ENCODE assay signal across 8 cellular contexts in genomic region chr2:101150306-101151140, GRCh38. TPM values are rescaled to one million over a fixed set of nuclear protein-coding genes. Genes with fewer than 3 reads are reported as not detected.
DNase-seq lines count a peak whose midpoint lies in the region; ATAC-seq and TF ChIP-seq lines count a peak whose summit lies in the region.

No MANE protein-coding gene starts in this region.

- peak overlapping the region; percentile 63 for H3K27ac Mint-ChIP-seq in glutamatergic neuron (ENCODE audit: unreplicated experiment)

- no peaks in the 10 kb centered on the region for H3K36me3 ChIP-seq in ovary

- peaks cover 2% of the 10 kb centered on the region for H3K27me3 Mint-ChIP-seq in activated T-cell treated with anti-CD3 and anti-CD28 coated beads, Interleukin-2, amount 50 U/mL, for 4 hours (ENCODE audit: low read depth)
- H3K27me3 Mint-ChIP-seq in glutamatergic neuron (ENCODE audit: unreplicated experiment): peaks cover 4% of the 10 kb centered on the region

- no peaks in the 10 kb centered on the region for H3K9me3 ChIP-seq in ovary

- in situ Hi-C loops in KBM-7 (cut with MboI; ENCODE audit: low pct_unique_long_range_greater_than_20kb, low sequenced_read_pairs): loop anchor here (10.0 to 25.0 kb wide), 2 partner anchors 126 to 538 kb away; no protein-coding TSS in a partner anchor

- no peaks in the 10 kb centered on the region for H3K27me3 ChIP-seq in ovary

- no peak for TF ChIP-seq POLR2A in ovary (IDR thresholded peaks at IDR 0.05)

- peak overlapping the region; percentile 69 for H3K4me3 Mint-ChIP-seq in activated T-cell treated with anti-CD3 and anti-CD28 coated beads, Interleukin-2, amount 50 U/mL, for 4 hours
- peak overlapping the region; percentile 83 for H3K4me3 Mint-ChIP-seq in glutamatergic neuron (ENCODE audit: unreplicated experiment)

- H3K4me3 ChIP-seq in AG04449 (ENCODE audit: low read depth, low read length): peak overlapping the region; percentile 54
- H3K4me3 ChIP-seq in ovary: peak overlapping the region; percentile 76

- ATAC-seq in GM18907 (IDR thresholded peaks at IDR 0.05; ENCODE audit: unreplicated experiment) (peak; percentile 29), GM21717 (IDR thresholded peaks at IDR 0.05; ENCODE audit: unreplicated experiment) (no peak)
- ATAC-seq in activated T-cell treated with anti-CD3 and anti-CD28 coated beads, Interleukin-2, amount 50 U/mL, for 4 hours: peak; percentile 32 to 39

- CTCF ChIA-PET in AG04449 (lab: Yijun Ruan, JAX): interaction anchor here (1.1 to 5.0 kb wide), 5 partner anchors 36 to 543 kb away, joined by 3 to 35 read pairs (median 3); no protein-coding TSS in a partner anchor

- no peak for TF ChIP-seq CTCF in AG04449 (IDR thresholded peaks at IDR 0.05; ENCODE audit: insufficient read depth, low read length, missing control alignments)
- no peak for TF ChIP-seq CTCF in glutamatergic neuron (IDR thresholded peaks at IDR 0.05; ENCODE audit: partially characterized antibody, unreplicated experiment)
- no peak for TF ChIP-seq CTCF in ovary (IDR thresholded peaks at IDR 0.05)

- no peaks in the 10 kb centered on the region for H3K9me3 Mint-ChIP-seq in activated T-cell treated with anti-CD3 and anti-CD28 coated beads, Interleukin-2, amount 50 U/mL, for 4 hours
- H3K9me3 Mint-ChIP-seq in glutamatergic neuron (ENCODE audit: unreplicated experiment): peaks cover 6% of the 10 kb centered on the region

- TF ChIP-seq EP300 in ovary (IDR thresholded peaks at IDR 0.05): no peak

- 1 to 3% (median 2%) methylated on average over 51 to 76 of the region's 76 CpGs for WGBS in ovary, 3 donors

- peak overlapping the region; percentile 36 to 79 for H3K27ac ChIP-seq in ovary

- POLR2A ChIA-PET in AG04449 (lab: Yijun Ruan, JAX): no interaction called here

- H3K4me1 ChIP-seq in ovary (ENCODE audit: insufficient read depth): peaks cover 15% of the 10 kb centered on the region

- no peak for DNase-seq in AG04449 (ENCODE audit: low read depth, low spot score)
- DNase-seq in KBM-7: peak; percentile 44
- no peak for DNase-seq in activated T-cell treated with anti-CD3 and anti-CD28 coated beads, Interleukin-2, amount 50 U/mL, for 4 hours
- DNase-seq in glutamatergic neuron: peak; percentile 57
- DNase-seq in ovary: peak; percentile 29 to 63 (median 44)
- no peak for DNase-seq in DMS153 (lab: John Stamatoyannopoulos, UW)

- H3K4me1 Mint-ChIP-seq in activated T-cell treated with anti-CD3 and anti-CD28 coated beads, Interleukin-2, amount 50 U/mL, for 4 hours (ENCODE audit: low read depth): peaks cover 26% of the 10 kb centered on the region
- peaks cover 38% of the 10 kb centered on the region for H3K4me1 Mint-ChIP-seq in glutamatergic neuron (ENCODE audit: low read depth, unreplicated experiment)

- no peaks in the 10 kb centered on the region for H3K36me3 Mint-ChIP-seq in activated T-cell treated with anti-CD3 and anti-CD28 coated beads, Interleukin-2, amount 50 U/mL, for 4 hours (ENCODE audit: insufficient read depth)
- no peaks in the 10 kb centered on the region for H3K36me3 Mint-ChIP-seq in glutamatergic neuron (ENCODE audit: unreplicated experiment)

- intact Hi-C loops in ovary (cut with DNase I): loop anchor here in 3 of 4 donors (5.0 kb wide), 2 partner anchors 113 to 138 kb away; no protein-coding TSS in a partner anchor

RNA-seq across cellular contexts. Expression of gene TBC1D8, which starts 0.7 kb away (rescaled TPM):
- total RNA-seq in activated T-cell treated with anti-CD3 and anti-CD28 coated beads, Interleukin-2, amount 50 U/mL, for 4 hours: 1 to 10 TPM in 1 of 3 donors, under 1 TPM in 2; 0.58 to 1.1 (median 0.68) TPM
- total RNA-seq in glutamatergic neuron (ENCODE audit: unreplicated experiment): 14.6 TPM
- 10 to 100 TPM; 14.3 to 44.6 (median 15.8) TPM for total RNA-seq in ovary
- 10 to 100 TPM; 10.8 to 10.9 TPM for polyA plus RNA-seq in ovary

Comparison
In these comparisons a context has a peak if more than half of its experiments do, and no peak if none do; other contexts are left out.
1. DNase-seq: peak in KBM-7 (single experiment), glutamatergic neuron (single experiment) and ovary (5 of 5); none in AG04449 (single experiment), activated T-cell treated with anti-CD3 and anti-CD28 coated beads, Interleukin-2, amount 50 U/mL, for 4 hours (single experiment) and DMS153 (single experiment).